In the genomic region with DNA sequence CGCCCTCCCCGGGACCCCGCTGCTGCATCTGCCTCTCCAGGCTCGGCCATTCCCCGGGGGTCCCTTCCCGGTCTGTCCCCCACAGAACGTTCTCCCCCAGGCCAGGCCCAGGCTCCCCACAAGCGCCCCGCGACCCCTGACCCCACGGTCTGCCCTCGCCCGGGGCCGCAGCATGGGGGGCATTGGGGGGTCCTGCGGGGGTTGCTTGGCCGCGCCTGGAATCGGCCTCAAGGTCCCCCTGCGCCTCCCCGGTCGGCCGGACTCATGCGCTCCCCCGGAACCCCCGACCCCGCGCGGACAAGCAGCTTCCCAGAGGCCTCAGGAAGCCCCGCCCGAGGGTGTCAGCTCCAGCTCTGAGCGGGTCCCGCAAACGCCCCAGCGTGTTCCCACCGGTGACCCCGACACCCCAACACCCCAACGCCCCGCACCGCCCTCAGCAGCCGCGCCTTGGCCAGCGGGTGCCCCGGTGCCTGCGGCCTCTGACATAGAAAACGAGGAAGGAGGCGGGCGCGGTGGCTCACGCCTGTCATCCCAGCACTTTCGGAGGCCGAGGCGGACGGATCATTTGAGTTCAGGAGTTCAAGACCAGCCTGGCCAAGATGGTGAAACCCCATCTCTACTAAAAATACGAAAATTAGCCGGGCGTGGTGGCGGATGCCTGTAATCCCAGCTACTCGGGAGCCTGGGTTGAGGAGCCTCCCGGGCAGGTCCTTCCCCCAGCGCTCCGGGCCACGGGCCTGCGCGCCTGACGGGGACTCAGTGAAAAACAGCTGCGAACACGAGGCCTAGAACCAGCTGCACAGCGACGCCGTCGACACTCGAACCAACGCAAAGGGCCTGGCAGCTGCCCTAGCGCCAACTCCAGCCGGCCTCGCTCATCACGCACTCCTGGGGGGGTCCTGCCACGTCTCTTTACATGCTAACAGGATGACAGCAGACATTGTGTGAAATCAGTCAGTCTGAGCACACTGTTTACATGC, we compare ENCODE assay signal across 1 cellular context.
TF ChIP-seq lines count a peak whose summit lies in the region.

No MANE protein-coding gene starts in this region.

TF ChIP-seq in GM23338, 12 proteins besides CTCF, POLR2A, EP300 and RAD21 (continued from another document):
- TF ChIP-seq CREB1 (CRISPR knock-in tag; IDR thresholded peaks at IDR 0.05; ENCODE audit: low read depth) (no peak), EZH2 (IDR thresholded peaks at IDR 0.05; ENCODE audit: low read depth, unreplicated experiment) (no peak), STAT1 (IDR thresholded peaks at IDR 0.05; ENCODE audit: unreplicated experiment) (no peak), ETS1 (IDR thresholded peaks at IDR 0.05) (no peak), NANOG (IDR thresholded peaks at IDR 0.05; ENCODE audit: borderline replicate concordance) (no peak), ZNF114 (CRISPR knock-in tag; IDR thresholded peaks at IDR 0.05) (no peak), JUNB (IDR thresholded peaks at IDR 0.05; ENCODE audit: unreplicated experiment) (no peak), POLR2AphosphoS5 (IDR thresholded peaks at IDR 0.05; ENCODE audit: low read depth) (no peak)
- TF ChIP-seq, protein P1, sequence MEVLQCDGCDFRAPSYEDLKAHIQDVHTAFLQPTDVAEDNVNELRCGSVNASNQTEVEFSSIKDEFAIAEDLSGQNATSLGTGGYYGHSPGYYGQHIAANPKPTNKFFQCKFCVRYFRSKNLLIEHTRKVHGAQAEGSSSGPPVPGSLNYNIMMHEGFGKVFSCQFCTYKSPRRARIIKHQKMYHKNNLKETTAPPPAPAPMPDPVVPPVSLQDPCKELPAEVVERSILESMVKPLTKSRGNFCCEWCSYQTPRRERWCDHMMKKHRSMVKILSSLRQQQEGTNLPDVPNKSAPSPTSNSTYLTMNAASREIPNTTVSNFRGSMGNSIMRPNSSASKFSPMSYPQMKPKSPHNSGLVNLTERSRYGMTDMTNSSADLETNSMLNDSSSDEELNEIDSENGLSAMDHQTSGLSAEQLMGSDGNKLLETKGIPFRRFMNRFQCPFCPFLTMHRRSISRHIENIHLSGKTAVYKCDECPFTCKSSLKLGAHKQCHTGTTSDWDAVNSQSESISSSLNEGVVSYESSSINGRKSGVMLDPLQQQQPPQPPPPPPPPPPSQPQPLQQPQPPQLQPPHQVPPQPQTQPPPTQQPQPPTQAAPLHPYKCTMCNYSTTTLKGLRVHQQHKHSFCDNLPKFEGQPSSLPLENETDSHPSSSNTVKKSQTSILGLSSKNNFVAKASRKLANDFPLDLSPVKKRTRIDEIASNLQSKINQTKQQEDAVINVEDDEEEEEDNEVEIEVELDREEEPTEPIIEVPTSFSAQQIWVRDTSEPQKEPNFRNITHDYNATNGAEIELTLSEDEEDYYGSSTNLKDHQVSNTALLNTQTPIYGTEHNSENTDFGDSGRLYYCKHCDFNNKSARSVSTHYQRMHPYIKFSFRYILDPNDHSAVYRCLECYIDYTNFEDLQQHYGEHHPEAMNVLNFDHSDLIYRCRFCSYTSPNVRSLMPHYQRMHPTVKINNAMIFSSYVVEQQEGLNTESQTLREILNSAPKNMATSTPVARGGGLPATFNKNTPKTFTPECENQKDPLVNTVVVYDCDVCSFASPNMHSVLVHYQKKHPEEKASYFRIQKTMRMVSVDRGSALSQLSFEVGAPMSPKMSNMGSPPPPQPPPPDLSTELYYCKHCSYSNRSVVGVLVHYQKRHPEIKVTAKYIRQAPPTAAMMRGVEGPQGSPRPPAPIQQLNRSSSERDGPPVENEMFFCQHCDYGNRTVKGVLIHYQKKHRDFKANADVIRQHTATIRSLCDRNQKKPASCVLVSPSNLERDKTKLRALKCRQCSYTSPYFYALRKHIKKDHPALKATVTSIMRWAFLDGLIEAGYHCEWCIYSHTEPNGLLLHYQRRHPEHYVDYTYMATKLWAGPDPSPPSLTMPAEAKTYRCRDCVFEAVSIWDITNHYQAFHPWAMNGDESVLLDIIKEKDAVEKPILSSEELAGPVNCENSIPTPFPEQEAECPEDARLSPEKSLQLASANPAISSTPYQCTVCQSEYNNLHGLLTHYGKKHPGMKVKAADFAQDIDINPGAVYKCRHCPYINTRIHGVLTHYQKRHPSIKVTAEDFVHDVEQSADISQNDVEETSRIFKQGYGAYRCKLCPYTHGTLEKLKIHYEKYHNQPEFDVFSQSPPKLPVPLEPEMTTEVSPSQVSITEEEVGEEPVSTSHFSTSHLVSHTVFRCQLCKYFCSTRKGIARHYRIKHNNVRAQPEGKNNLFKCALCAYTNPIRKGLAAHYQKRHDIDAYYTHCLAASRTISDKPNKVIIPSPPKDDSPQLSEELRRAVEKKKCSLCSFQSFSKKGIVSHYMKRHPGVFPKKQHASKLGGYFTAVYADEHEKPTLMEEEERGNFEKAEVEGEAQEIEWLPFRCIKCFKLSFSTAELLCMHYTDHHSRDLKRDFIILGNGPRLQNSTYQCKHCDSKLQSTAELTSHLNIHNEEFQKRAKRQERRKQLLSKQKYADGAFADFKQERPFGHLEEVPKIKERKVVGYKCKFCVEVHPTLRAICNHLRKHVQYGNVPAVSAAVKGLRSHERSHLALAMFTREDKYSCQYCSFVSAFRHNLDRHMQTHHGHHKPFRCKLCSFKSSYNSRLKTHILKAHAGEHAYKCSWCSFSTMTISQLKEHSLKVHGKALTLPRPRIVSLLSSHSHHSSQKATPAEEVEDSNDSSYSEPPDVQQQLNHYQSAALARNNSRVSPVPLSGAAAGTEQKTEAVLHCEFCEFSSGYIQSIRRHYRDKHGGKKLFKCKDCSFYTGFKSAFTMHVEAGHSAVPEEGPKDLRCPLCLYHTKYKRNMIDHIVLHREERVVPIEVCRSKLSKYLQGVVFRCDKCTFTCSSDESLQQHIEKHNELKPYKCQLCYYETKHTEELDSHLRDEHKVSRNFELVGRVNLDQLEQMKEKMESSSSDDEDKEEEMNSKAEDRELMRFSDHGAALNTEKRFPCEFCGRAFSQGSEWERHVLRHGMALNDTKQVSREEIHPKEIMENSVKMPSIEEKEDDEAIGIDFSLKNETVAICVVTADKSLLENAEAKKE (CRISPR knock-in tag; IDR thresholded peaks at IDR 0.05), result no peak
TF ChIP-seq in GM23338: peak in this region for 0.
